ENCODE assay signal across 16 cellular contexts in the genomic region with DNA sequence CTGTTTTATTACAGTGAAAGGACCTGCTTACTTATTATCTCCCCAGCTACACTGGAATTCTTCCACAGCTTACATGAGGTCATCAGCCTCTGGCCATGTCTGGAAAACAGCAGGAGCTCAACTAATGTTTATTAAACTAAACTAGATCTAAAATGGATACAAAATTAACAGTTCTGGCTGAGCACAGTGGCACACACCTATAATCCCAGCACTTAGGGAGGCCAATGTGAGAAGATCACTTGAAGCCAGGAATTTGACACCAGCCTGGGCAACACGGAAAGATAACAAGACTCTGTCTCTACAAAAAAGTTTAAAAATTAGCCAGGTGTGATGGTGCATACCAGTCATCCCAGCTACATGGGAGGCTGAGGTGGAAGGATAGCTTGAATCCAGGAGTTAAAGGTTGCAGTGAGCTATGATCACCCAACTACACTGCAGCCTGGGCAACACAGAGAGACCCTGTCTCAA.
A peak's percentile ranks its signal among the peaks of the same experiment; 100 is the strongest.
DNase-seq lines count a peak whose midpoint lies in the region; FAIRE-seq and TF ChIP-seq lines count a peak whose summit lies in the region.
"Had no signal": no experiment of that assay in that cellular context is flagged by ENCODE, and none has a peak within 500 bp of the region (broad histone marks: within the 10 kb centered on the region; RNA-seq: fewer than 3 reads in every experiment).

No MANE protein-coding gene starts in this region.

- TF ChIP-seq POLR2A in suprapubic skin (IDR thresholded peaks at IDR 0.05): no peak
- no peak for TF ChIP-seq POLR2A in esophagus muscularis mucosa (IDR thresholded peaks at IDR 0.05; ENCODE audit: low read depth)

- intact Hi-C loops in esophagus muscularis mucosa (cut with DNase I): no loop called here

- H3K36me3 ChIP-seq in suprapubic skin: no peaks in the 10 kb centered on the region
- no peaks in the 10 kb centered on the region for H3K36me3 ChIP-seq in esophagus muscularis mucosa
- H3K36me3 ChIP-seq in small intestine (ENCODE audit: control insufficient read depth in 2 of 2, insufficient read depth in 2 of 2, low read length in 2 of 2): no peaks in the 10 kb centered on the region
- H3K36me3 ChIP-seq: gastroesophageal sphincter, thoracic aorta had no signal

- H3K4me3 ChIP-seq in suprapubic skin (no peak overlapping the region), esophagus muscularis mucosa (no peak overlapping the region), small intestine (ENCODE audit: low read depth in 1 of 2, low read length in 2 of 2) (no peak overlapping the region)
- H3K4me3 ChIP-seq: gastroesophageal sphincter, thoracic aorta had no signal

- H3K27ac ChIP-seq in suprapubic skin (peak overlapping the region; percentile 59), esophagus muscularis mucosa (replicated peaks in 1 of 4) (no peak overlapping the region), small intestine (ENCODE audit: low read depth in 1 of 2, low read length in 1 of 2) (no peak overlapping the region)
- H3K27ac ChIP-seq: gastroesophageal sphincter, thoracic aorta had no signal

- TF ChIP-seq EP300 in suprapubic skin (IDR thresholded peaks at IDR 0.05) (no peak), esophagus muscularis mucosa (IDR thresholded peaks at IDR 0.05) (no peak)

- no peak for FAIRE-seq in small intestine (lab: Jason Lieb, UNC)

- H3K4me1 ChIP-seq in suprapubic skin: peaks cover 31% of the 10 kb centered on the region
- peaks cover 16 to 33% (median 28%) of the 10 kb centered on the region in 4 donors for H3K4me1 ChIP-seq in esophagus muscularis mucosa
- H3K4me1 ChIP-seq in small intestine (ENCODE audit: control insufficient read depth in 2 of 2, insufficient read depth in 1 of 2, low read depth in 1 of 2, low read length in 1 of 2): peaks cover 0 to 13% of the 10 kb centered on the region in 2 donors

- H3K27me3 ChIP-seq in suprapubic skin (no peaks in the 10 kb centered on the region), esophagus muscularis mucosa (no peaks in the 10 kb centered on the region), small intestine (ENCODE audit: control insufficient read depth in 2 of 2, insufficient read depth in 2 of 2, low read length in 2 of 2) (no peaks in the 10 kb centered on the region)
- H3K27me3 ChIP-seq: gastroesophageal sphincter had no signal

- no peak for TF ChIP-seq CTCF in suprapubic skin (IDR thresholded peaks at IDR 0.05)
- no peak for TF ChIP-seq CTCF in esophagus muscularis mucosa (IDR thresholded peaks at IDR 0.05)

- DNase-seq in DMS 273 (lab: John Stamatoyannopoulos, UW; ENCODE audit: unreplicated experiment) (peak; percentile 7), DMS 273 treated with DMSO at 0.1 percent for 48 hours (lab: John Stamatoyannopoulos, UW) (no peak), amniotic epithelial cell (ENCODE audit: low read depth) (peak; percentile 53), kidney glomerular epithelial cell (lab: John Stamatoyannopoulos, UW) (peak; percentile 60), suprapubic skin (ENCODE audit: low spot score in 2 of 2) (no peak), esophagus muscularis mucosa (ENCODE audit: extremely low spot score) (no peak), small intestine (no peak)
- DNase-seq in activated CD8-positive, alpha-beta memory T cell treated with anti-CD3 and anti-CD28 coated beads, Interleukin-2, amount 50 U/mL, for 4 hours: no peak
- DNase-seq: 8988T, DND-41, islet precursor cell, naive B cell, NCI-H1417 treated with DMSO at 0.1 percent for 48 hours, NCI-H82 had no signal

- no peaks in the 10 kb centered on the region for H3K9me3 ChIP-seq in suprapubic skin
- no peaks in the 10 kb centered on the region for H3K9me3 ChIP-seq in esophagus muscularis mucosa
- H3K9me3 ChIP-seq in small intestine (ENCODE audit: control insufficient read depth, low read depth): no peaks in the 10 kb centered on the region
- H3K9me3 ChIP-seq: gastroesophageal sphincter, thoracic aorta had no signal

- 79% methylated on average over 1 of the region's 1 CpG for WGBS in suprapubic skin
- WGBS in esophagus muscularis mucosa: 77% methylated on average over 1 of the region's 1 CpG
- WGBS in small intestine, 3 donors: 11 to 56% (median 32%) methylated on average over 1 of the region's 1 CpG

Comparison
In these comparisons a context has a peak if more than half of its experiments do, and no peak if none do; other contexts are left out.
1. DNase-seq: peak in DMS 273 (single experiment), amniotic epithelial cell (single experiment) and kidney glomerular epithelial cell (single experiment); none in DMS 273 treated with DMSO at 0.1 percent for 48 hours (single experiment), suprapubic skin (0 of 2), activated CD8-positive, alpha-beta memory T cell treated with anti-CD3 and anti-CD28 coated beads, Interleukin-2, amount 50 U/mL, for 4 hours (single experiment), esophagus muscularis mucosa (single experiment) and small intestine (single experiment).